23 cellular contexts compared by ENCODE assay signal in genomic region chr5:170843870-170844269, GRCh38.
"Had no signal": no experiment of that assay in that cellular context is flagged by ENCODE, and none has a peak within 500 bp of the region (broad histone marks: within the 10 kb centered on the region; RNA-seq: fewer than 3 reads in every experiment).

No MANE protein-coding gene starts in this region.

- DNase-seq: activated CD4-positive, alpha-beta T cell treated with anti-CD3 and anti-CD28 coated beads for 1 hour; activated CD8-positive, alpha-beta memory T cell treated with anti-CD3 and anti-CD28 coated beads, Interleukin-2, amount 10 ng/mL, durations not matched to agents 7 days and 5 days; activated CD8-positive, alpha-beta T cell treated with anti-CD3 and anti-CD28 coated beads, Interleukin-2, amount 10 ng/mL, durations not matched to agents 7 days and 5 days; activated naive CD4-positive, alpha-beta T cell; activated T-cell treated with anti-CD3 and anti-CD28 coated beads for 4 hours; activated T-cell treated with anti-CD3 and anti-CD28 coated beads, Interleukin-2, amount 50 U/mL, for 72 hours; central memory CD4-positive, alpha-beta T cell; foreskin keratinocyte; heart left ventricle; hypothalamus; immature natural killer cell; kidney; left colon; mammary epithelial cell; posterior cingulate gyrus; right cardiac atrium; stimulated activated CD4-positive, alpha-beta T cell treated with anti-CD3 and anti-CD28 coated beads, Interleukin-15, amount 100 ng/mL, for 24 hours; stimulated activated CD4-positive, alpha-beta T cell treated with anti-CD3 and anti-CD28 coated beads, Interleukin-2, amount 100 ng/mL, for 24 hours; stimulated activated naive B cell treated with anti-CD40 and anti-IgM and Interleukin-4, amounts not matched to agents 10 μg/mL and 1 μg/mL and 100 μg/mL, for 72 hours; stomach; thyroid gland; upper lobe of left lung had no signal

- ATAC-seq: activated CD8-positive, alpha-beta memory T cell treated with anti-CD3 and anti-CD28 coated beads, Interleukin-2, amount 10 ng/mL, durations not matched to agents 7 days and 5 days; activated CD8-positive, alpha-beta T cell treated with anti-CD3 and anti-CD28 coated beads, Interleukin-2, amount 10 ng/mL, durations not matched to agents 7 days and 5 days; activated naive CD4-positive, alpha-beta T cell treated with anti-CD3 and anti-CD28 coated beads, Interleukin-2, amount 50 U/mL, for 72 hours; activated T-cell treated with anti-CD3 and anti-CD28 coated beads, Interleukin-2, amount 50 U/mL, for 72 hours; foreskin keratinocyte; heart left ventricle; left colon; right cardiac atrium; stimulated activated naive B cell treated with anti-CD40 and anti-IgM and Interleukin-4, amounts not matched to agents 10 μg/mL and 1 μg/mL and 100 μg/mL, for 72 hours had no signal
